ENCODE assay signal across 12 cellular contexts in genomic region chr1:25754421-25755195, GRCh38. TPM values are rescaled to one million over a fixed set of nuclear protein-coding genes. Genes with fewer than 3 reads are reported as not detected.
DNase-seq lines count a peak whose midpoint lies in the region; ATAC-seq and TF ChIP-seq lines count a peak whose summit lies in the region.
"Had no signal": no experiment of that assay in that cellular context is flagged by ENCODE, and none has a peak within 500 bp of the region (broad histone marks: within the 10 kb centered on the region; RNA-seq: fewer than 3 reads in every experiment).

No MANE protein-coding gene starts in this region.

- H3K27ac ChIP-seq in sigmoid colon (peak overlapping the region in 3 of 4 donors; percentile 13 to 69 (median 32)), stomach (no peak overlapping the region)
- H3K27ac ChIP-seq: parathyroid adenoma, PC-9 had no signal

- H3K36me3 ChIP-seq in sigmoid colon: peaks cover 0 to 14% (median 0%) of the 10 kb centered on the region in 4 donors
- peaks cover 0 to 33% (median 17%) of the 10 kb centered on the region in 4 donors for H3K36me3 ChIP-seq in stomach
- H3K36me3 ChIP-seq in MG63: no peaks in the 10 kb centered on the region

- H3K9me3 ChIP-seq in sigmoid colon (no peaks in the 10 kb centered on the region), stomach (no peaks in the 10 kb centered on the region), MG63 (no peaks in the 10 kb centered on the region)

- intact Hi-C loops in sigmoid colon (cut with DNase I) (no loop called here), stomach (cut with DNase I; ENCODE audit: low total_unique reads) (no loop called here)

- H3K4me3 Mint-ChIP-seq in immature natural killer cell: no peak overlapping the region

- no peaks in the 10 kb centered on the region for H3K9me3 Mint-ChIP-seq in immature natural killer cell

- peaks cover 0 to 4% of the 10 kb centered on the region in 2 donors for H3K4me1 Mint-ChIP-seq in immature natural killer cell

- WGBS in sigmoid colon, 2 donors: 55 to 77% methylated on average over 18 of the region's 18 CpGs
- WGBS in stomach, 5 donors: 55 to 68% (median 62%) methylated on average over 18 of the region's 18 CpGs

- no peak for TF ChIP-seq EP300 in sigmoid colon (IDR thresholded peaks at IDR 0.05)
- no peak for TF ChIP-seq EP300 in stomach (IDR thresholded peaks at IDR 0.05)

- TF ChIP-seq CTCF in GM10266 (IDR thresholded peaks at IDR 0.05; ENCODE audit: control insufficient read depth, insufficient read depth, low read depth, missing control alignments) (peak; percentile 27), sigmoid colon (IDR thresholded peaks at IDR 0.05) (no peak), stomach (IDR thresholded peaks at IDR 0.05) (no peak)

- DNase-seq in GM10266 (ENCODE audit: extremely low spot score) (no peak), NCI-H82 treated with DMSO at 0.1 percent for 48 hours (lab: John Stamatoyannopoulos, UW; ENCODE audit: unreplicated experiment) (peak; percentile 21), cerebellum (ENCODE audit: low spot score) (peak; percentile 35), sigmoid colon (no peak), stomach (no peak), immature natural killer cell (no peak), MG63 (no peak)
- DNase-seq: amniotic stem cell, MV-4-11, PC-9 had no signal

- no peak for TF ChIP-seq POLR2A in sigmoid colon (IDR thresholded peaks at IDR 0.05)
- TF ChIP-seq POLR2A in stomach (IDR thresholded peaks at IDR 0.05): no peak

- H3K27me3 Mint-ChIP-seq in immature natural killer cell (ENCODE audit: low read depth in 3 of 3): peaks cover 0 to 4% (median 1%) of the 10 kb centered on the region in 3 donors

- H3K4me1 ChIP-seq in sigmoid colon (peaks cover 0 to 20% (median 15%) of the 10 kb centered on the region in 4 donors), stomach (peaks cover 0 to 15% (median 9%) of the 10 kb centered on the region in 4 donors)
- H3K4me1 ChIP-seq: parathyroid adenoma had no signal

- no peak overlapping the region for H3K4me3 ChIP-seq in sigmoid colon
- H3K4me3 ChIP-seq in stomach: no peak overlapping the region
- H3K4me3 ChIP-seq in MG63: no peak overlapping the region
- H3K4me3 ChIP-seq: PC-9 had no signal

- no peaks in the 10 kb centered on the region for H3K27me3 ChIP-seq in sigmoid colon
- H3K27me3 ChIP-seq in stomach: no peaks in the 10 kb centered on the region
- no peaks in the 10 kb centered on the region for H3K27me3 ChIP-seq in MG63

- no peak for ATAC-seq in GM21367 (IDR thresholded peaks at IDR 0.05; ENCODE audit: unreplicated experiment)

- H3K27ac Mint-ChIP-seq in immature natural killer cell: no peak overlapping the region

- peaks cover 4 to 7% (median 5%) of the 10 kb centered on the region in 3 donors for H3K36me3 Mint-ChIP-seq in immature natural killer cell

RNA-seq across cellular contexts. Expression of gene SELENON, which starts 45.4 kb away (rescaled TPM):
- 21.6 TPM for total RNA-seq in cerebellum
- 10 to 100 TPM; 15.5 to 37.4 (median 19.7) TPM for total RNA-seq in sigmoid colon
- polyA plus RNA-seq in sigmoid colon: 10 to 100 TPM in 1 of 3 donors, 1 to 10 TPM in 2; 4.6 to 28.9 (median 6.6) TPM
- 10 to 100 TPM in 4 of 5 donors, 1 to 10 TPM in 1; 1.7 to 81.1 (median 18.3) TPM for total RNA-seq in stomach
- 10 to 100 TPM in 2 of 3 donors, 1 to 10 TPM in 1; 9.5 to 29.4 (median 21.7) TPM for polyA plus RNA-seq in stomach
- 1 to 10 TPM in 1 of 3 donors, under 1 TPM in 2; 0.79 to 1.6 (median 0.90) TPM for polyA plus RNA-seq in immature natural killer cell
- total RNA-seq in MG63 (2014; rRNA removed; shearing (Covaris generic); ENCODE audit: low replicate concordance): 12.9 and 18.8 TPM in 2 replicates

Comparison
In these comparisons a context has a peak if more than half of its experiments do, and no peak if none do; other contexts are left out.
1. DNase-seq: peak in NCI-H82 treated with DMSO at 0.1 percent for 48 hours (single experiment) and cerebellum (single experiment); none in GM10266 (single experiment), sigmoid colon (single experiment), stomach (single experiment), immature natural killer cell (0 of 3) and MG63 (single experiment).
2. H3K27ac ChIP-seq: peak in sigmoid colon (3 of 4); none in stomach (0 of 5).